Comparison of ENCODE assay signal across 10 cellular contexts in the genomic region with DNA sequence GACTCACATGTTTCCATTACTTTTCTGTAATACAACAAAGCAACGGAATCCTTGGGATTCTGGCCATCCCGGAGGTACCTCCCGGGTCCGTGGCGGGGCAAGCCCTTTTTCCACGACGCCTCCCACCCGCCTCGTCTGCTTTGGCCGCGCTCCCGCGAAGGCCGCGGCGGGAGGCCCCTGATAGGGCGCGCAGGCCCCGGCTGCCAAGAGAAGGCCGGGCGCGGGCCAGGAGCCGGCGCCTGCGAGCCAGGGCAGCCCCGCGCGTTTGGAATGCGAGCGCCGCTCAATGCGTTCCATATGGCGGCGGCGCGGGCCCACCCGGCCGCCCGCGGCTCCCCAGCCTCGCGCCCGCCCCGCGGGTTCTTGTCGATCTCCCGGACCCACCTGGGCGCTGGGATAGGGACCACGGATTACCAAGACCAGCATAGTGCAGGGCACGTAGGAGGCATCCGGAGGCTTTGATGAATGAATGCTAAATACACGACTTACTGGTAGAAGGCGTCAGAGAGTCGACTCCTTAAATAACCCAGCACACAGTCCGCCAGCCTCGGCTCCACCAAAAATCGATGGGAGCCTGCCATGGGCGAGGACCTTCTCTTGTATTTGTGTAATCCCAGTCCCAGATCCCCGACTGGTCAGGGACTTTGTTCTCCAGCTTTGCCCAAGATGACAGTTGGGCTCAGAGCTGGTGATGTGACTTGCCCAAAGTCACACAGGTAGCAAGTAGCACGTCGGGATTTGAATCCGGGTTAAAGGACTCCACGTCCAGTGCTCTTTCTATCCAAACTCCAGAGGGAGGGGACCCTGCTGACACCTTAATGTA. TPM values are rescaled to one million over a fixed set of nuclear protein-coding genes. Genes with fewer than 3 reads are reported as not detected.
A peak's percentile ranks its signal among the peaks of the same experiment; 100 is the strongest.
DNase-seq lines count a peak whose midpoint lies in the region; ATAC-seq and TF ChIP-seq lines count a peak whose summit lies in the region.
"Had no signal": no experiment of that assay in that cellular context is flagged by ENCODE, and none has a peak within 500 bp of the region (broad histone marks: within the 10 kb centered on the region; RNA-seq: fewer than 3 reads in every experiment).

No MANE protein-coding gene starts in this region.

- H3K4me1 ChIP-seq in left lung (peaks cover 14 to 30% of the 10 kb centered on the region in 2 donors), upper lobe of right lung (peaks cover 39% of the 10 kb centered on the region)

- peaks cover 77% of the 10 kb centered on the region for H3K4me1 Mint-ChIP-seq in activated naive CD4-positive, alpha-beta T cell treated with anti-CD3 and anti-CD28 coated beads, Interleukin-2, amount 50 U/mL, for 24 hours
- peaks cover 30% of the 10 kb centered on the region for H3K4me1 Mint-ChIP-seq in osteocyte (ENCODE audit: unreplicated experiment)

- H3K4me3 ChIP-seq in coronary artery (peak overlapping the region; percentile 47), left lung (no peak overlapping the region), upper lobe of right lung (peak overlapping the region; percentile 19)

- intact Hi-C loops in left lung (cut with DNase I) (no loop called here), upper lobe of right lung (cut with DNase I) (no loop called here)

- no peaks in the 10 kb centered on the region for H3K9me3 ChIP-seq in left lung
- H3K9me3 ChIP-seq in upper lobe of right lung: no peaks in the 10 kb centered on the region

- no peak for DNase-seq in activated naive CD4-positive, alpha-beta T cell (lab: John Stamatoyannopoulos, UW)
- DNase-seq in coronary artery (ENCODE audit: low spot score) (no peak), left lung (no peak), upper lobe of right lung (no peak), osteocyte (ENCODE audit: extremely low spot score, unreplicated experiment) (no peak)
- no peak for DNase-seq in stimulated activated naive CD4-positive, alpha-beta T cell (lab: John Stamatoyannopoulos, UW)
- DNase-seq: activated gamma-delta T cell had no signal

- H3K9me3 Mint-ChIP-seq in activated naive CD4-positive, alpha-beta T cell treated with anti-CD3 and anti-CD28 coated beads, Interleukin-2, amount 50 U/mL, for 24 hours: no peaks in the 10 kb centered on the region
- H3K9me3 Mint-ChIP-seq in osteocyte (ENCODE audit: unreplicated experiment): no peaks in the 10 kb centered on the region

- ATAC-seq in left lung (peak; percentile 70), upper lobe of right lung (peak; percentile 72), GM19467 (IDR thresholded peaks at IDR 0.05; ENCODE audit: unreplicated experiment) (no peak)
- ATAC-seq: Panc1 had no signal

- H3K36me3 ChIP-seq in left lung (no peaks in the 10 kb centered on the region), upper lobe of right lung (no peaks in the 10 kb centered on the region)

- H3K27ac ChIP-seq in coronary artery (peak overlapping the region; percentile 79 to 87), left lung (peak overlapping the region in 1 of 2 donors; percentile 33), upper lobe of right lung (peak overlapping the region; percentile 58)

- H3K27me3 Mint-ChIP-seq in activated naive CD4-positive, alpha-beta T cell treated with anti-CD3 and anti-CD28 coated beads, Interleukin-2, amount 50 U/mL, for 24 hours: no peaks in the 10 kb centered on the region
- no peaks in the 10 kb centered on the region for H3K27me3 Mint-ChIP-seq in osteocyte (ENCODE audit: unreplicated experiment)

- peaks cover 0 to 5% of the 10 kb centered on the region in 2 donors for H3K27me3 ChIP-seq in left lung
- no peaks in the 10 kb centered on the region for H3K27me3 ChIP-seq in upper lobe of right lung

- H3K27ac Mint-ChIP-seq in activated naive CD4-positive, alpha-beta T cell treated with anti-CD3 and anti-CD28 coated beads, Interleukin-2, amount 50 U/mL, for 24 hours: peak overlapping the region; percentile 98
- H3K27ac Mint-ChIP-seq in osteocyte (ENCODE audit: unreplicated experiment): no peak overlapping the region

- TF ChIP-seq CTCF in coronary artery (IDR thresholded peaks at IDR 0.05): no peak
- no peak for TF ChIP-seq CTCF in left lung (IDR thresholded peaks at IDR 0.05)
- no peak for TF ChIP-seq CTCF in upper lobe of right lung (IDR thresholded peaks at IDR 0.05)
- no peak for TF ChIP-seq CTCF in osteocyte (IDR thresholded peaks at IDR 0.05)

- no peak overlapping the region for H3K4me3 Mint-ChIP-seq in activated naive CD4-positive, alpha-beta T cell treated with anti-CD3 and anti-CD28 coated beads, Interleukin-2, amount 50 U/mL, for 24 hours
- no peak overlapping the region for H3K4me3 Mint-ChIP-seq in osteocyte (ENCODE audit: unreplicated experiment)

- H3K36me3 Mint-ChIP-seq in activated naive CD4-positive, alpha-beta T cell treated with anti-CD3 and anti-CD28 coated beads, Interleukin-2, amount 50 U/mL, for 24 hours: peaks cover 6% of the 10 kb centered on the region
- no peaks in the 10 kb centered on the region for H3K36me3 Mint-ChIP-seq in osteocyte (ENCODE audit: unreplicated experiment)

RNA-seq across cellular contexts. Expression of a gene that starts 17.6 kb away (rescaled TPM):
- total RNA-seq in left lung: 10 to 100 TPM; 37.0 to 40.2 TPM
- total RNA-seq in upper lobe of right lung: 19.0 TPM
- total RNA-seq in osteocyte: 194 and 212 TPM in 2 replicates

RNA-seq across cellular contexts. Expression of a gene that starts 32.0 kb away (rescaled TPM):
- total RNA-seq in left lung (1 to 10 TPM; 4.4 to 6.8 TPM), upper lobe of right lung (6.0 TPM), osteocyte (7.1 and 7.8 TPM in 2 replicates)

RNA-seq across cellular contexts. Expression of a gene that starts 51.9 kb away (rescaled TPM):
- 10 to 100 TPM; 47.3 to 52.1 TPM for total RNA-seq in left lung
- total RNA-seq in upper lobe of right lung: 38.2 TPM
- 53.3 and 69.5 TPM in 2 replicates for total RNA-seq in osteocyte

Comparison
In these comparisons a context has a peak if more than half of its experiments do, and no peak if none do; other contexts are left out.
1. H3K4me3 ChIP-seq: peak in coronary artery (single experiment) and upper lobe of right lung (single experiment); none in left lung (0 of 2).